ENCODE assay signal across 13 cellular contexts in the genomic region with DNA sequence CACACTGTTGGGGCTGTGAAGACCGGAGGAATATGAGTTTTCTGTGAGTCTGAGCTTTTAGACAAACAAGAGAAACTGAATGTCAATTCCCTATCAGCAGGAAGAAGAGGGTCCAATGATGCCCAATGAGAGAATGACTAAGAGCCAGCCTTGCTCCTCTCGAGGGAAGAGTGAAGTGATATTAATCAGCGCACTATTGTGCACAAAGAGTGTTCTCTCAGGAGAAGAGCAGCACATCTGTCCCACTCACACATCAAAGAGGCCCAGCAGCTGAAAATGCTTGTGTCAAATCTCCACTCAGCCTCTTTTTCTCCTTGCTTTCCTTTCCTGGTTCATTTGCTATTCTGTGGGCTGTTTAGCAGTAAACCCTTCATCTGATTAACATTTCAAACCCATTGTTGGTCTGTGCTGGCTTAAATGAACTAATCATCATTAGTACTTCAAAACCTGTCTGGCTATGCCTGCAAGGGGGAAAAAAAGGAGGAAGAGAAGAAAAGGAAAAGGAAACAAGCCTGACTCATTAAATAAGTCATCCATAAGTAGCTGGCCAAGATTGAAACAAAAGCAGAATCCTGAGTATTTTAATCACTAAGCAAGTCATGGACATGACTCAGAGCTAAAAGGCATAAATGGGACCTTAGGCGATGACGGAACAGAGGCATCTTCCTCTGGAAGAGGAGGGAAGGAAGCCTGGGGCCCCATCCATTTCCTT.
DNase-seq lines count a peak whose midpoint lies in the region; ATAC-seq, FAIRE-seq and TF ChIP-seq lines count a peak whose summit lies in the region.
"Had no signal": no experiment of that assay in that cellular context is flagged by ENCODE, and none has a peak within 500 bp of the region (broad histone marks: within the 10 kb centered on the region; RNA-seq: fewer than 3 reads in every experiment).

No MANE protein-coding gene starts in this region.

- H3K36me3 ChIP-seq in GM23338 (ENCODE audit: insufficient read depth), result no peaks in the 10 kb centered on the region
- H3K36me3 ChIP-seq: lower lobe of right lung had no signal

- no peak overlapping the region for H2AFZ ChIP-seq in GM23338

- no peak for TF ChIP-seq CTCF in GM23338 (conservative IDR thresholded peaks at IDR 0.05; ENCODE audit: low read depth in 2 of 2)

- peaks cover 17% of the 10 kb centered on the region for H3K4me1 ChIP-seq in GM23338 (ENCODE audit: insufficient read depth)
- H3K4me1 ChIP-seq: lower lobe of right lung had no signal

- no peak overlapping the region for H3K27ac Mint-ChIP-seq in GM23338
- H3K27ac Mint-ChIP-seq: activated naive CD8-positive, alpha-beta T cell treated with anti-CD3 and anti-CD28 coated beads for 36 hours had no signal

- H3K79me2 ChIP-seq in GM23338 (replicated peaks; ENCODE audit: insufficient read depth), result no peaks in the 10 kb centered on the region

- H3K27me3 Mint-ChIP-seq in GM23338 (ENCODE audit: insufficient read depth, low read depth, poor library complexity), result no peaks in the 10 kb centered on the region
- H3K27me3 Mint-ChIP-seq: activated naive CD8-positive, alpha-beta T cell treated with anti-CD3 and anti-CD28 coated beads for 36 hours had no signal

- no peak overlapping the region for H3K4me3 Mint-ChIP-seq in GM23338
- H3K4me3 Mint-ChIP-seq: activated naive CD8-positive, alpha-beta T cell treated with anti-CD3 and anti-CD28 coated beads for 36 hours had no signal

- H3F3A ChIP-seq in GM23338 (replicated peaks; ENCODE audit: low read depth), result no peaks in the 10 kb centered on the region

- H3K4me3 ChIP-seq in skeletal muscle cell (ENCODE audit: low read depth, low read length) (no peak overlapping the region), GM23338 (no peak overlapping the region)
- H3K4me3 ChIP-seq: lower lobe of right lung had no signal

- H4K20me1 ChIP-seq in GM23338 (replicated peaks; ENCODE audit: insufficient read depth), result no peaks in the 10 kb centered on the region

- H3K27me3 ChIP-seq in GM23338 (ENCODE audit: insufficient read depth), result no peaks in the 10 kb centered on the region

- no peaks in the 10 kb centered on the region for H3K36me3 Mint-ChIP-seq in GM23338 (ENCODE audit: low read depth)
- H3K36me3 Mint-ChIP-seq: activated naive CD8-positive, alpha-beta T cell treated with anti-CD3 and anti-CD28 coated beads for 36 hours had no signal

- no peak overlapping the region for H3K27ac ChIP-seq in GM23338 (ENCODE audit: low read depth)
- H3K27ac ChIP-seq: lower lobe of right lung had no signal

- no peak for ATAC-seq in HG02840 (IDR thresholded peaks at IDR 0.05; ENCODE audit: low FRiP score, unreplicated experiment)
- no peak for ATAC-seq in GM23338
- ATAC-seq in HG03280 (IDR thresholded peaks at IDR 0.05; ENCODE audit: unreplicated experiment), result no peak
- ATAC-seq: HepG2, lower lobe of right lung, sciatic nerve had no signal

- FAIRE-seq in RCC 7860 (lab: Jason Lieb, UNC), result peak; percentile 96
- FAIRE-seq: endometrium, HepG2 had no signal

- H3K9me3 Mint-ChIP-seq in GM23338, result no peaks in the 10 kb centered on the region
- H3K9me3 Mint-ChIP-seq: activated naive CD8-positive, alpha-beta T cell treated with anti-CD3 and anti-CD28 coated beads for 36 hours had no signal

- H3K4me2 ChIP-seq in GM23338, result no peak overlapping the region

- H3K9me2 ChIP-seq in GM23338 (ENCODE audit: insufficient read depth), result no peaks in the 10 kb centered on the region

- DNase-seq in ELR (ENCODE audit: low read depth) (peak; percentile 98), RCC 7860 (ENCODE audit: low spot score) (peak; percentile 91), fibroblast of peridontal ligament (ENCODE audit: extremely low read depth) (peak; percentile 92), skeletal muscle cell (ENCODE audit: low read depth) (peak; percentile 72), GM23338 (ENCODE audit: low spot score) (no peak)
- DNase-seq: activated naive CD8-positive, alpha-beta T cell treated with anti-CD3 and anti-CD28 coated beads for 36 hours; lower lobe of right lung; stimulated activated CD8-positive, alpha-beta memory T cell treated with anti-CD3 and anti-CD28 coated beads, Interleukin-4, amount 100 ng/mL, for 48 hours had no signal

- H3K4me1 Mint-ChIP-seq in GM23338, result peaks cover 19% of the 10 kb centered on the region
- H3K4me1 Mint-ChIP-seq: activated naive CD8-positive, alpha-beta T cell treated with anti-CD3 and anti-CD28 coated beads for 36 hours had no signal

TF ChIP-seq in GM23338, 12 proteins besides CTCF, POLR2A, EP300 and RAD21 (continues in another document):
- TF ChIP-seq, protein P1, sequence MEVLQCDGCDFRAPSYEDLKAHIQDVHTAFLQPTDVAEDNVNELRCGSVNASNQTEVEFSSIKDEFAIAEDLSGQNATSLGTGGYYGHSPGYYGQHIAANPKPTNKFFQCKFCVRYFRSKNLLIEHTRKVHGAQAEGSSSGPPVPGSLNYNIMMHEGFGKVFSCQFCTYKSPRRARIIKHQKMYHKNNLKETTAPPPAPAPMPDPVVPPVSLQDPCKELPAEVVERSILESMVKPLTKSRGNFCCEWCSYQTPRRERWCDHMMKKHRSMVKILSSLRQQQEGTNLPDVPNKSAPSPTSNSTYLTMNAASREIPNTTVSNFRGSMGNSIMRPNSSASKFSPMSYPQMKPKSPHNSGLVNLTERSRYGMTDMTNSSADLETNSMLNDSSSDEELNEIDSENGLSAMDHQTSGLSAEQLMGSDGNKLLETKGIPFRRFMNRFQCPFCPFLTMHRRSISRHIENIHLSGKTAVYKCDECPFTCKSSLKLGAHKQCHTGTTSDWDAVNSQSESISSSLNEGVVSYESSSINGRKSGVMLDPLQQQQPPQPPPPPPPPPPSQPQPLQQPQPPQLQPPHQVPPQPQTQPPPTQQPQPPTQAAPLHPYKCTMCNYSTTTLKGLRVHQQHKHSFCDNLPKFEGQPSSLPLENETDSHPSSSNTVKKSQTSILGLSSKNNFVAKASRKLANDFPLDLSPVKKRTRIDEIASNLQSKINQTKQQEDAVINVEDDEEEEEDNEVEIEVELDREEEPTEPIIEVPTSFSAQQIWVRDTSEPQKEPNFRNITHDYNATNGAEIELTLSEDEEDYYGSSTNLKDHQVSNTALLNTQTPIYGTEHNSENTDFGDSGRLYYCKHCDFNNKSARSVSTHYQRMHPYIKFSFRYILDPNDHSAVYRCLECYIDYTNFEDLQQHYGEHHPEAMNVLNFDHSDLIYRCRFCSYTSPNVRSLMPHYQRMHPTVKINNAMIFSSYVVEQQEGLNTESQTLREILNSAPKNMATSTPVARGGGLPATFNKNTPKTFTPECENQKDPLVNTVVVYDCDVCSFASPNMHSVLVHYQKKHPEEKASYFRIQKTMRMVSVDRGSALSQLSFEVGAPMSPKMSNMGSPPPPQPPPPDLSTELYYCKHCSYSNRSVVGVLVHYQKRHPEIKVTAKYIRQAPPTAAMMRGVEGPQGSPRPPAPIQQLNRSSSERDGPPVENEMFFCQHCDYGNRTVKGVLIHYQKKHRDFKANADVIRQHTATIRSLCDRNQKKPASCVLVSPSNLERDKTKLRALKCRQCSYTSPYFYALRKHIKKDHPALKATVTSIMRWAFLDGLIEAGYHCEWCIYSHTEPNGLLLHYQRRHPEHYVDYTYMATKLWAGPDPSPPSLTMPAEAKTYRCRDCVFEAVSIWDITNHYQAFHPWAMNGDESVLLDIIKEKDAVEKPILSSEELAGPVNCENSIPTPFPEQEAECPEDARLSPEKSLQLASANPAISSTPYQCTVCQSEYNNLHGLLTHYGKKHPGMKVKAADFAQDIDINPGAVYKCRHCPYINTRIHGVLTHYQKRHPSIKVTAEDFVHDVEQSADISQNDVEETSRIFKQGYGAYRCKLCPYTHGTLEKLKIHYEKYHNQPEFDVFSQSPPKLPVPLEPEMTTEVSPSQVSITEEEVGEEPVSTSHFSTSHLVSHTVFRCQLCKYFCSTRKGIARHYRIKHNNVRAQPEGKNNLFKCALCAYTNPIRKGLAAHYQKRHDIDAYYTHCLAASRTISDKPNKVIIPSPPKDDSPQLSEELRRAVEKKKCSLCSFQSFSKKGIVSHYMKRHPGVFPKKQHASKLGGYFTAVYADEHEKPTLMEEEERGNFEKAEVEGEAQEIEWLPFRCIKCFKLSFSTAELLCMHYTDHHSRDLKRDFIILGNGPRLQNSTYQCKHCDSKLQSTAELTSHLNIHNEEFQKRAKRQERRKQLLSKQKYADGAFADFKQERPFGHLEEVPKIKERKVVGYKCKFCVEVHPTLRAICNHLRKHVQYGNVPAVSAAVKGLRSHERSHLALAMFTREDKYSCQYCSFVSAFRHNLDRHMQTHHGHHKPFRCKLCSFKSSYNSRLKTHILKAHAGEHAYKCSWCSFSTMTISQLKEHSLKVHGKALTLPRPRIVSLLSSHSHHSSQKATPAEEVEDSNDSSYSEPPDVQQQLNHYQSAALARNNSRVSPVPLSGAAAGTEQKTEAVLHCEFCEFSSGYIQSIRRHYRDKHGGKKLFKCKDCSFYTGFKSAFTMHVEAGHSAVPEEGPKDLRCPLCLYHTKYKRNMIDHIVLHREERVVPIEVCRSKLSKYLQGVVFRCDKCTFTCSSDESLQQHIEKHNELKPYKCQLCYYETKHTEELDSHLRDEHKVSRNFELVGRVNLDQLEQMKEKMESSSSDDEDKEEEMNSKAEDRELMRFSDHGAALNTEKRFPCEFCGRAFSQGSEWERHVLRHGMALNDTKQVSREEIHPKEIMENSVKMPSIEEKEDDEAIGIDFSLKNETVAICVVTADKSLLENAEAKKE (CRISPR knock-in tag; IDR thresholded peaks at IDR 0.05), result no peak
- TF ChIP-seq, protein P2, sequence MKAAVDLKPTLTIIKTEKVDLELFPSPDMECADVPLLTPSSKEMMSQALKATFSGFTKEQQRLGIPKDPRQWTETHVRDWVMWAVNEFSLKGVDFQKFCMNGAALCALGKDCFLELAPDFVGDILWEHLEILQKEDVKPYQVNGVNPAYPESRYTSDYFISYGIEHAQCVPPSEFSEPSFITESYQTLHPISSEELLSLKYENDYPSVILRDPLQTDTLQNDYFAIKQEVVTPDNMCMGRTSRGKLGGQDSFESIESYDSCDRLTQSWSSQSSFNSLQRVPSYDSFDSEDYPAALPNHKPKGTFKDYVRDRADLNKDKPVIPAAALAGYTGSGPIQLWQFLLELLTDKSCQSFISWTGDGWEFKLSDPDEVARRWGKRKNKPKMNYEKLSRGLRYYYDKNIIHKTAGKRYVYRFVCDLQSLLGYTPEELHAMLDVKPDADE (IDR thresholded peaks at IDR 0.05), result no peak
- TF ChIP-seq CREB1 (CRISPR knock-in tag; IDR thresholded peaks at IDR 0.05; ENCODE audit: low read depth), result no peak
- no peak for TF ChIP-seq EZH2phosphoT487 (IDR thresholded peaks at IDR 0.05; ENCODE audit: unreplicated experiment)
